Comparison of ENCODE assay signal across 40 cellular contexts in the genomic region with DNA sequence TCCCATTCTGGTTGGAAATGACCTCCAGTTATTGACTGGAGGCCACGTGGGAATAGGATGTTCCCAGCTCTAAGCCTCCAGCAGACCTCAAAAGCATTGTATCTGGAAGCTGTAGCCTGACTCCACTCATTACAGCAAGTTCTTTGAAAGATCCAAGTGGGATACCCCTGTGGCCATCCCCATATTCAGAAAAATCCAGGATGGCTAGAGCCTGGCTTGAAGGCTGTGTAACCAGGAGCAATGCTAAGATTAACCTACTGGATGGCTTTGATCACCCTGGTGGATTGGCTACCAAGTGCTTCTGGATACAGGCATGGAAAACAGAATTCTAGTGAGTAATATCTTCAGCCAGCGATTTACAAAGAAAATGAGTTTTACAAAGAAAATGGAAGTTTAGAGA.
"Had no signal": no experiment of that assay in that cellular context is flagged by ENCODE, and none has a peak within 500 bp of the region (broad histone marks: within the 10 kb centered on the region; RNA-seq: fewer than 3 reads in every experiment).

No MANE protein-coding gene starts in this region.

- H3K4me3 ChIP-seq: adrenal gland, ascending aorta, body of pancreas, breast epithelium, cardiac muscle cell had no signal

- H3K36me3 Mint-ChIP-seq: activated naive CD4-positive, alpha-beta T cell treated with anti-CD3 and anti-CD28 coated beads, Interleukin-2, amount 10 ng/mL, durations not matched to agents 7 days and 5 days; activated naive CD4-positive, alpha-beta T cell treated with anti-CD3 and anti-CD28 coated beads, Interleukin-2, amount 50 U/mL, for 24 hours; activated naive CD4-positive, alpha-beta T cell treated with anti-CD3 and anti-CD28 coated beads, Interleukin-2, amount 50 U/mL, for 72 hours; activated naive CD8-positive, alpha-beta T cell treated with anti-CD3 and anti-CD28 coated beads for 36 hours; activated naive CD8-positive, alpha-beta T cell treated with anti-CD3 and anti-CD28 coated beads, Interleukin-2, amount 10 ng/mL, durations not matched to agents 7 days and 5 days; brain had no signal

- H3K9me3 Mint-ChIP-seq: activated naive CD4-positive, alpha-beta T cell treated with anti-CD3 and anti-CD28 coated beads for 36 hours; activated naive CD4-positive, alpha-beta T cell treated with anti-CD3 and anti-CD28 coated beads, Interleukin-2, amount 10 ng/mL, durations not matched to agents 7 days and 5 days; activated naive CD4-positive, alpha-beta T cell treated with anti-CD3 and anti-CD28 coated beads, Interleukin-2, amount 50 U/mL, for 24 hours; activated naive CD8-positive, alpha-beta T cell treated with anti-CD3 and anti-CD28 coated beads for 36 hours; activated naive CD8-positive, alpha-beta T cell treated with anti-CD3 and anti-CD28 coated beads, Interleukin-2, amount 10 ng/mL, durations not matched to agents 7 days and 5 days; activated naive CD8-positive, alpha-beta T cell treated with anti-CD3 and anti-CD28 coated beads, Interleukin-2, amount 50 U/mL, for 24 hours; activated T-cell treated with anti-CD3 and anti-CD28 coated beads, Interleukin-2, amount 50 U/mL, for 24 hours; activated T-cell treated with anti-CD3 and anti-CD28 coated beads, Interleukin-2, amount 50 U/mL, for 4 hours; activated T-cell treated with anti-CD3 and anti-CD28 coated beads, Interleukin-2, amount 50 U/mL, for 72 hours; activated T-helper 1 cell treated with anti-CD3 and anti-CD28 coated beads, Interleukin-12 subunit alpha, Interleukin-12 subunit beta, Interleukin-2, Interleukin-4 antibody, amounts not matched to agents 30 ng/mL and 10 ng/mL and 1 ng/mL, durations not matched to agents 14 hours and 24 hours and 36 hours; activated T-helper 17 cell treated with anti-CD3 and anti-CD28 coated beads, Interleukin-2, amount 50 U/mL, for 72 hours; activated T-helper 2 cell treated with anti-CD3 and anti-CD28 coated beads, Interferon-gamma antibody, Interleukin-2, Interleukin-4, amounts not matched to agents 10 μg/mL and 5 μg/mL and 100 μg/mL, durations not matched to agents 14 hours and 24 hours and 36 hours; brain; central memory CD8-positive, alpha-beta T cell had no signal

- H3K4me1 ChIP-seq: adrenal gland, ascending aorta, body of pancreas, breast epithelium had no signal

- H3K27ac ChIP-seq: adrenal gland, ascending aorta, body of pancreas, brain microvascular endothelial cell, breast epithelium, cardiac muscle cell had no signal

- H3K4me3 Mint-ChIP-seq: activated naive CD4-positive, alpha-beta T cell treated with anti-CD3 and anti-CD28 coated beads for 36 hours; activated naive CD4-positive, alpha-beta T cell treated with anti-CD3 and anti-CD28 coated beads, Interleukin-2, amount 10 ng/mL, durations not matched to agents 7 days and 5 days; activated naive CD4-positive, alpha-beta T cell treated with anti-CD3 and anti-CD28 coated beads, Interleukin-2, amount 50 U/mL, for 24 hours; activated naive CD8-positive, alpha-beta T cell; activated naive CD8-positive, alpha-beta T cell treated with anti-CD3 and anti-CD28 coated beads for 36 hours; activated naive CD8-positive, alpha-beta T cell treated with anti-CD3 and anti-CD28 coated beads, Interleukin-2, amount 10 ng/mL, durations not matched to agents 7 days and 5 days; activated naive CD8-positive, alpha-beta T cell treated with anti-CD3 and anti-CD28 coated beads, Interleukin-2, amount 50 U/mL, for 24 hours; activated T-cell treated with anti-CD3 and anti-CD28 coated beads, Interleukin-2, amount 50 U/mL, for 24 hours; activated T-cell treated with anti-CD3 and anti-CD28 coated beads, Interleukin-2, amount 50 U/mL, for 4 hours; activated T-cell treated with anti-CD3 and anti-CD28 coated beads, Interleukin-2, amount 50 U/mL, for 72 hours; activated T-helper 1 cell treated with anti-CD3 and anti-CD28 coated beads, Interleukin-12 subunit alpha, Interleukin-12 subunit beta, Interleukin-2, Interleukin-4 antibody, amounts not matched to agents 30 ng/mL and 10 ng/mL and 1 ng/mL, durations not matched to agents 14 hours and 24 hours and 36 hours; activated T-helper 17 cell treated with anti-CD3 and anti-CD28 coated beads, Interleukin-2, amount 50 U/mL, for 72 hours; brain; central memory CD8-positive, alpha-beta T cell had no signal

- H3K27ac Mint-ChIP-seq: activated naive CD4-positive, alpha-beta T cell treated with anti-CD3 and anti-CD28 coated beads for 36 hours; activated naive CD4-positive, alpha-beta T cell treated with anti-CD3 and anti-CD28 coated beads, Interleukin-2, amount 10 ng/mL, durations not matched to agents 7 days and 5 days; activated naive CD4-positive, alpha-beta T cell treated with anti-CD3 and anti-CD28 coated beads, Interleukin-2, amount 50 U/mL, for 24 hours; activated naive CD4-positive, alpha-beta T cell treated with anti-CD3 and anti-CD28 coated beads, Interleukin-2, amount 50 U/mL, for 72 hours; activated naive CD8-positive, alpha-beta T cell; activated naive CD8-positive, alpha-beta T cell treated with anti-CD3 and anti-CD28 coated beads for 36 hours; activated naive CD8-positive, alpha-beta T cell treated with anti-CD3 and anti-CD28 coated beads, Interleukin-2, amount 10 ng/mL, durations not matched to agents 7 days and 5 days; activated naive CD8-positive, alpha-beta T cell treated with anti-CD3 and anti-CD28 coated beads, Interleukin-2, amount 50 U/mL, for 24 hours; activated T-cell treated with anti-CD3 and anti-CD28 coated beads, Interleukin-2, amount 50 U/mL, for 24 hours; activated T-cell treated with anti-CD3 and anti-CD28 coated beads, Interleukin-2, amount 50 U/mL, for 72 hours; activated T-helper 1 cell treated with anti-CD3 and anti-CD28 coated beads, Interleukin-12 subunit alpha, Interleukin-12 subunit beta, Interleukin-2, Interleukin-4 antibody, amounts not matched to agents 30 ng/mL and 10 ng/mL and 1 ng/mL, durations not matched to agents 14 hours and 24 hours and 36 hours; activated T-helper 17 cell treated with anti-CD3 and anti-CD28 coated beads, Interleukin-2, amount 50 U/mL, for 72 hours; activated T-helper 2 cell treated with anti-CD3 and anti-CD28 coated beads, Interferon-gamma antibody, Interleukin-2, Interleukin-4, amounts not matched to agents 10 μg/mL and 5 μg/mL and 100 μg/mL, durations not matched to agents 14 hours and 24 hours and 36 hours; brain had no signal

- DNase-seq: activated effector memory CD4-positive, alpha-beta T cell treated with anti-CD3 and anti-CD28 coated beads, Interleukin-2, amount 50 U/mL, for 16 hours; activated effector memory CD4-positive, alpha-beta T cell treated with Interleukin-2 at 50 U/mL for 16 hours; activated gamma-delta T cell; activated gamma-delta T cell treated with Interleukin-2 at 50 U/mL for 16 hours; activated naive CD4-positive, alpha-beta T cell; activated naive CD4-positive, alpha-beta T cell treated with anti-CD3 and anti-CD28 coated beads for 36 hours; activated naive CD4-positive, alpha-beta T cell treated with anti-CD3 and anti-CD28 coated beads, Interleukin-2, amount 10 ng/mL, durations not matched to agents 7 days and 5 days; activated naive CD4-positive, alpha-beta T cell treated with anti-CD3 and anti-CD28 coated beads, Interleukin-2, amount 50 U/mL, for 16 hours; activated naive CD4-positive, alpha-beta T cell treated with Interleukin-2 at 50 U/mL for 16 hours; activated naive CD8-positive, alpha-beta T cell treated with anti-CD3 and anti-CD28 coated beads for 36 hours; activated naive CD8-positive, alpha-beta T cell treated with anti-CD3 and anti-CD28 coated beads, Interleukin-2, amount 10 ng/mL, durations not matched to agents 7 days and 5 days; activated naive CD8-positive, alpha-beta T cell treated with anti-CD3 and anti-CD28 coated beads, Interleukin-2, amount 50 U/mL, for 24 hours; activated T-cell treated with anti-CD3 and anti-CD28 coated beads, Interleukin-2, amount 50 U/mL, for 1 hour; activated T-cell treated with anti-CD3 and anti-CD28 coated beads, Interleukin-2, amount 50 U/mL, for 24 hours; activated T-cell treated with anti-CD3 and anti-CD28 coated beads, Interleukin-2, amount 50 U/mL, for 4 hours; activated T-cell treated with anti-CD3 and anti-CD28 coated beads, Interleukin-2, amount 50 U/mL, for 48 hours; activated T-cell treated with anti-CD3 and anti-CD28 coated beads, Interleukin-2, amount 50 U/mL, for 72 hours; adrenal gland; amniotic stem cell; amygdala; anterior cingulate cortex; aorta; body of pancreas; brain microvascular endothelial cell; caudate nucleus; central memory CD4-positive, alpha-beta T cell; cerebellar nuclear complex had no signal

- H3K4me1 Mint-ChIP-seq: activated naive CD4-positive, alpha-beta T cell treated with anti-CD3 and anti-CD28 coated beads, Interleukin-2, amount 10 ng/mL, durations not matched to agents 7 days and 5 days; activated naive CD4-positive, alpha-beta T cell treated with anti-CD3 and anti-CD28 coated beads, Interleukin-2, amount 50 U/mL, for 24 hours; activated naive CD8-positive, alpha-beta T cell treated with anti-CD3 and anti-CD28 coated beads for 36 hours; activated naive CD8-positive, alpha-beta T cell treated with anti-CD3 and anti-CD28 coated beads, Interleukin-2, amount 10 ng/mL, durations not matched to agents 7 days and 5 days; activated naive CD8-positive, alpha-beta T cell treated with anti-CD3 and anti-CD28 coated beads, Interleukin-2, amount 50 U/mL, for 24 hours; activated T-helper 17 cell treated with anti-CD3 and anti-CD28 coated beads, Interleukin-2, amount 50 U/mL, for 72 hours; brain; central memory CD8-positive, alpha-beta T cell had no signal

- H3K27me3 ChIP-seq: ascending aorta, body of pancreas, brain microvascular endothelial cell, breast epithelium, cardiac muscle cell had no signal

- FAIRE-seq: astrocyte, bronchial epithelial cell had no signal

- H3K9me3 ChIP-seq: adrenal gland, ascending aorta, body of pancreas, breast epithelium had no signal

- H3K36me3 ChIP-seq: adrenal gland, ascending aorta, brain microvascular endothelial cell, breast epithelium, cardiac muscle cell had no signal

- H3K27me3 Mint-ChIP-seq: activated naive CD4-positive, alpha-beta T cell treated with anti-CD3 and anti-CD28 coated beads, Interleukin-2, amount 50 U/mL, for 24 hours; activated naive CD8-positive, alpha-beta T cell; activated naive CD8-positive, alpha-beta T cell treated with anti-CD3 and anti-CD28 coated beads for 36 hours; activated naive CD8-positive, alpha-beta T cell treated with anti-CD3 and anti-CD28 coated beads, Interleukin-2, amount 10 ng/mL, durations not matched to agents 7 days and 5 days; activated naive CD8-positive, alpha-beta T cell treated with anti-CD3 and anti-CD28 coated beads, Interleukin-2, amount 50 U/mL, for 24 hours; activated T-helper 17 cell treated with anti-CD3 and anti-CD28 coated beads, Interleukin-2, amount 50 U/mL, for 72 hours; brain had no signal

- ATAC-seq: activated naive CD4-positive, alpha-beta T cell treated with anti-CD3 and anti-CD28 coated beads, Interleukin-2, amount 50 U/mL, for 72 hours; activated naive CD8-positive, alpha-beta T cell treated with anti-CD3 and anti-CD28 coated beads, Interleukin-2, amount 50 U/mL, for 24 hours; activated T-cell treated with anti-CD3 and anti-CD28 coated beads, Interleukin-2, amount 50 U/mL, for 4 hours; activated T-cell treated with anti-CD3 and anti-CD28 coated beads, Interleukin-2, amount 50 U/mL, for 72 hours; activated T-helper 17 cell treated with anti-CD3 and anti-CD28 coated beads, Interleukin-2, amount 50 U/mL, for 72 hours; body of pancreas had no signal
